Comparison of ENCODE assay signal across 8 cellular contexts in genomic region chr20:17972121-17972520, GRCh38. TPM values are rescaled to one million over a fixed set of nuclear protein-coding genes. Genes with fewer than 3 reads are reported as not detected.
A peak's percentile ranks its signal among the peaks of the same experiment; 100 is the strongest.
DNase-seq lines count a peak whose midpoint lies in the region; ATAC-seq, FAIRE-seq and TF ChIP-seq lines count a peak whose summit lies in the region.

No MANE protein-coding gene starts in this region.

- peak overlapping the region; percentile 99 for H3K9ac ChIP-seq in SU-DHL-6 (ENCODE audit: low read length)

- ATAC-seq in stimulated activated effector memory CD8-positive, alpha-beta T cell treated with anti-CD3 and anti-CD28 coated beads, Interleukin-12 subunit alpha, Interleukin-12 subunit beta, amount 100 ng/mL, for 72 hours, result no peak
- no peak for ATAC-seq in esophagus mucosa

- H4K20me1 ChIP-seq in SU-DHL-6 (ENCODE audit: low read depth, low read length), result no peaks in the 10 kb centered on the region

- H3K79me2 ChIP-seq in SU-DHL-6 (ENCODE audit: insufficient read depth, low read length), result peaks cover 96% of the 10 kb centered on the region

- H3K9me3 ChIP-seq in SU-DHL-6 (ENCODE audit: insufficient read depth, low read length), result no peaks in the 10 kb centered on the region

- no peak for FAIRE-seq in GM19239 (lab: Jason Lieb, UNC)

- H3K36me3 ChIP-seq in SU-DHL-6 (ENCODE audit: low read length), result peaks cover 25% of the 10 kb centered on the region

- H3K36me3 Mint-ChIP-seq in T-helper 1 cell treated with Interleukin-12 subunit alpha and Interleukin-12 subunit beta and Interleukin-4 antibody, amounts not matched to agents 30 μg/mL and 1 μg/mL, for 36 hours (ENCODE audit: low read depth), result peaks cover 48% of the 10 kb centered on the region
- H3K36me3 Mint-ChIP-seq in stimulated activated effector memory CD8-positive, alpha-beta T cell treated with anti-CD3 and anti-CD28 coated beads, Interleukin-12 subunit alpha, Interleukin-12 subunit beta, amount 100 ng/mL, for 72 hours, result peaks cover 99% of the 10 kb centered on the region

- H3K9me3 Mint-ChIP-seq in T-helper 1 cell treated with Interleukin-12 subunit alpha and Interleukin-12 subunit beta and Interleukin-4 antibody, amounts not matched to agents 30 μg/mL and 1 μg/mL, for 36 hours, result no peaks in the 10 kb centered on the region
- H3K9me3 Mint-ChIP-seq in stimulated activated effector memory CD8-positive, alpha-beta T cell treated with anti-CD3 and anti-CD28 coated beads, Interleukin-12 subunit alpha, Interleukin-12 subunit beta, amount 100 ng/mL, for 72 hours, result no peaks in the 10 kb centered on the region

- peak overlapping the region; percentile 87 for H3K4me3 ChIP-seq in SU-DHL-6 (ENCODE audit: insufficient read depth, low read length, poor library complexity, severe bottlenecking)

- peaks cover 44% of the 10 kb centered on the region for H3K4me1 Mint-ChIP-seq in T-helper 1 cell treated with Interleukin-12 subunit alpha and Interleukin-12 subunit beta and Interleukin-4 antibody, amounts not matched to agents 30 μg/mL and 1 μg/mL, for 36 hours (ENCODE audit: low read depth)
- peaks cover 33% of the 10 kb centered on the region for H3K4me1 Mint-ChIP-seq in stimulated activated effector memory CD8-positive, alpha-beta T cell treated with anti-CD3 and anti-CD28 coated beads, Interleukin-12 subunit alpha, Interleukin-12 subunit beta, amount 100 ng/mL, for 72 hours

- DNase-seq in T-helper 1 cell (no peak), fibroblast of peridontal ligament (ENCODE audit: extremely low read depth) (peak; percentile 11), GM19239 (ENCODE audit: insufficient read length, low spot score) (no peak), NCI-H1930 (lab: John Stamatoyannopoulos, UW) (no peak)
- DNase-seq in stimulated activated effector memory CD8-positive, alpha-beta T cell treated with anti-CD3 and anti-CD28 coated beads, Interleukin-12 subunit alpha, Interleukin-12 subunit beta, amount 100 ng/mL, for 72 hours (ENCODE audit: low spot score in 2 of 2), result no peak

- no peaks in the 10 kb centered on the region for H3K9me2 ChIP-seq in SU-DHL-6 (replicated peaks; ENCODE audit: insufficient read depth, low read length)

- TF ChIP-seq CTCF in SU-DHL-6 (IDR thresholded peaks at IDR 0.05; ENCODE audit: insufficient read depth, low read length, poor library complexity, severe bottlenecking), result no peak

- H3K27me3 ChIP-seq in SU-DHL-6 (ENCODE audit: low read length), result no peaks in the 10 kb centered on the region

- peak overlapping the region; percentile 96 for H3K27ac ChIP-seq in SU-DHL-6 (ENCODE audit: low read depth, low read length)

- H3F3A ChIP-seq in SU-DHL-6 (ENCODE audit: insufficient read depth), result peaks cover 42% of the 10 kb centered on the region

- peak overlapping the region; percentile 98 for H3K4me3 Mint-ChIP-seq in T-helper 1 cell treated with Interleukin-12 subunit alpha and Interleukin-12 subunit beta and Interleukin-4 antibody, amounts not matched to agents 30 μg/mL and 1 μg/mL, for 36 hours
- H3K4me3 Mint-ChIP-seq in stimulated activated effector memory CD8-positive, alpha-beta T cell treated with anti-CD3 and anti-CD28 coated beads, Interleukin-12 subunit alpha, Interleukin-12 subunit beta, amount 100 ng/mL, for 72 hours, result peak overlapping the region; percentile 95

- no peak overlapping the region for H2AFZ ChIP-seq in SU-DHL-6 (ENCODE audit: low read depth, low read length, severe bottlenecking)

- H3K27ac Mint-ChIP-seq in T-helper 1 cell treated with Interleukin-12 subunit alpha and Interleukin-12 subunit beta and Interleukin-4 antibody, amounts not matched to agents 30 μg/mL and 1 μg/mL, for 36 hours, result peak overlapping the region; percentile 57
- H3K27ac Mint-ChIP-seq in stimulated activated effector memory CD8-positive, alpha-beta T cell treated with anti-CD3 and anti-CD28 coated beads, Interleukin-12 subunit alpha, Interleukin-12 subunit beta, amount 100 ng/mL, for 72 hours, result peak overlapping the region; percentile 71

- peak overlapping the region; percentile 97 for H3K4me2 ChIP-seq in SU-DHL-6 (ENCODE audit: low read depth, low read length, poor library complexity, severe bottlenecking)

- H3K27me3 Mint-ChIP-seq in T-helper 1 cell treated with Interleukin-12 subunit alpha and Interleukin-12 subunit beta and Interleukin-4 antibody, amounts not matched to agents 30 μg/mL and 1 μg/mL, for 36 hours (ENCODE audit: low read depth), result no peaks in the 10 kb centered on the region

RNA-seq across cellular contexts. Expression of gene MGME1, which starts 3.3 kb away (rescaled TPM):
- 12.8 TPM for total RNA-seq in esophagus mucosa

RNA-seq across cellular contexts. Expression of gene SNX5, which starts 3.5 kb away (rescaled TPM):
- total RNA-seq in esophagus mucosa, result 63.0 TPM
